ENCODE assay signal across 1 cellular context in the genomic region with DNA sequence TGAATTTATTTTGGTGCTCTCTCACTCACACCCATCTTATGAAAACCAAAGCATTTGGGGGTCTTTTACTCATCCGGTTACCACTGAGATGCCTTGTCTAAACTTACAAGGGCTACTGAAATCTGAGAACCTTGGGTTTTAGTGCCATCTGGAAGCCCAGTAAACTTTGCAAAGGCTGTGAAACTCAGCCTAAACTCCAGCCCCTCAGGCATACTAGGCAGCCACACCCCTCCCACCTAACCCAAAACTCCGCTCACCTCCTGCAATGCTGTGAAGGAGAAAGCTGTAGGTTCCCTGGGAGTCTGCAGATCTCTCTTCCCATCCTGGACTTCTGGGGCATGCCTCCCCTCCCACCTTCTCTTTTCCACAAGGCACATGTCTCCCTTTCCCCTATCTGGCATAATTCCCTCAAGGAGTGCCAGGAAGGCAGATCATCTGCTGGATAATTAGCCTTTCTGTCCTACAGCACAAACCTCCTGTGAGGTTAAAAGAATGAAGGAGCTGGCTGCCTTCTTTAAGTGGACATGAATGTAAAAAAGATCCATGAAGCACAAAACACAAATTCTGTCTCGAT.
TF ChIP-seq lines count a peak whose summit lies in the region.

No MANE protein-coding gene starts in this region.

TF ChIP-seq in GM23338, 12 proteins besides CTCF, POLR2A, EP300 and RAD21 (continued from another document):
- TF ChIP-seq, protein P1, sequence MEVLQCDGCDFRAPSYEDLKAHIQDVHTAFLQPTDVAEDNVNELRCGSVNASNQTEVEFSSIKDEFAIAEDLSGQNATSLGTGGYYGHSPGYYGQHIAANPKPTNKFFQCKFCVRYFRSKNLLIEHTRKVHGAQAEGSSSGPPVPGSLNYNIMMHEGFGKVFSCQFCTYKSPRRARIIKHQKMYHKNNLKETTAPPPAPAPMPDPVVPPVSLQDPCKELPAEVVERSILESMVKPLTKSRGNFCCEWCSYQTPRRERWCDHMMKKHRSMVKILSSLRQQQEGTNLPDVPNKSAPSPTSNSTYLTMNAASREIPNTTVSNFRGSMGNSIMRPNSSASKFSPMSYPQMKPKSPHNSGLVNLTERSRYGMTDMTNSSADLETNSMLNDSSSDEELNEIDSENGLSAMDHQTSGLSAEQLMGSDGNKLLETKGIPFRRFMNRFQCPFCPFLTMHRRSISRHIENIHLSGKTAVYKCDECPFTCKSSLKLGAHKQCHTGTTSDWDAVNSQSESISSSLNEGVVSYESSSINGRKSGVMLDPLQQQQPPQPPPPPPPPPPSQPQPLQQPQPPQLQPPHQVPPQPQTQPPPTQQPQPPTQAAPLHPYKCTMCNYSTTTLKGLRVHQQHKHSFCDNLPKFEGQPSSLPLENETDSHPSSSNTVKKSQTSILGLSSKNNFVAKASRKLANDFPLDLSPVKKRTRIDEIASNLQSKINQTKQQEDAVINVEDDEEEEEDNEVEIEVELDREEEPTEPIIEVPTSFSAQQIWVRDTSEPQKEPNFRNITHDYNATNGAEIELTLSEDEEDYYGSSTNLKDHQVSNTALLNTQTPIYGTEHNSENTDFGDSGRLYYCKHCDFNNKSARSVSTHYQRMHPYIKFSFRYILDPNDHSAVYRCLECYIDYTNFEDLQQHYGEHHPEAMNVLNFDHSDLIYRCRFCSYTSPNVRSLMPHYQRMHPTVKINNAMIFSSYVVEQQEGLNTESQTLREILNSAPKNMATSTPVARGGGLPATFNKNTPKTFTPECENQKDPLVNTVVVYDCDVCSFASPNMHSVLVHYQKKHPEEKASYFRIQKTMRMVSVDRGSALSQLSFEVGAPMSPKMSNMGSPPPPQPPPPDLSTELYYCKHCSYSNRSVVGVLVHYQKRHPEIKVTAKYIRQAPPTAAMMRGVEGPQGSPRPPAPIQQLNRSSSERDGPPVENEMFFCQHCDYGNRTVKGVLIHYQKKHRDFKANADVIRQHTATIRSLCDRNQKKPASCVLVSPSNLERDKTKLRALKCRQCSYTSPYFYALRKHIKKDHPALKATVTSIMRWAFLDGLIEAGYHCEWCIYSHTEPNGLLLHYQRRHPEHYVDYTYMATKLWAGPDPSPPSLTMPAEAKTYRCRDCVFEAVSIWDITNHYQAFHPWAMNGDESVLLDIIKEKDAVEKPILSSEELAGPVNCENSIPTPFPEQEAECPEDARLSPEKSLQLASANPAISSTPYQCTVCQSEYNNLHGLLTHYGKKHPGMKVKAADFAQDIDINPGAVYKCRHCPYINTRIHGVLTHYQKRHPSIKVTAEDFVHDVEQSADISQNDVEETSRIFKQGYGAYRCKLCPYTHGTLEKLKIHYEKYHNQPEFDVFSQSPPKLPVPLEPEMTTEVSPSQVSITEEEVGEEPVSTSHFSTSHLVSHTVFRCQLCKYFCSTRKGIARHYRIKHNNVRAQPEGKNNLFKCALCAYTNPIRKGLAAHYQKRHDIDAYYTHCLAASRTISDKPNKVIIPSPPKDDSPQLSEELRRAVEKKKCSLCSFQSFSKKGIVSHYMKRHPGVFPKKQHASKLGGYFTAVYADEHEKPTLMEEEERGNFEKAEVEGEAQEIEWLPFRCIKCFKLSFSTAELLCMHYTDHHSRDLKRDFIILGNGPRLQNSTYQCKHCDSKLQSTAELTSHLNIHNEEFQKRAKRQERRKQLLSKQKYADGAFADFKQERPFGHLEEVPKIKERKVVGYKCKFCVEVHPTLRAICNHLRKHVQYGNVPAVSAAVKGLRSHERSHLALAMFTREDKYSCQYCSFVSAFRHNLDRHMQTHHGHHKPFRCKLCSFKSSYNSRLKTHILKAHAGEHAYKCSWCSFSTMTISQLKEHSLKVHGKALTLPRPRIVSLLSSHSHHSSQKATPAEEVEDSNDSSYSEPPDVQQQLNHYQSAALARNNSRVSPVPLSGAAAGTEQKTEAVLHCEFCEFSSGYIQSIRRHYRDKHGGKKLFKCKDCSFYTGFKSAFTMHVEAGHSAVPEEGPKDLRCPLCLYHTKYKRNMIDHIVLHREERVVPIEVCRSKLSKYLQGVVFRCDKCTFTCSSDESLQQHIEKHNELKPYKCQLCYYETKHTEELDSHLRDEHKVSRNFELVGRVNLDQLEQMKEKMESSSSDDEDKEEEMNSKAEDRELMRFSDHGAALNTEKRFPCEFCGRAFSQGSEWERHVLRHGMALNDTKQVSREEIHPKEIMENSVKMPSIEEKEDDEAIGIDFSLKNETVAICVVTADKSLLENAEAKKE (CRISPR knock-in tag; IDR thresholded peaks at IDR 0.05), result no peak
- TF ChIP-seq EZH2 (IDR thresholded peaks at IDR 0.05; ENCODE audit: low read depth, unreplicated experiment), result no peak
- no peak for TF ChIP-seq STAT1 (IDR thresholded peaks at IDR 0.05; ENCODE audit: unreplicated experiment)
- TF ChIP-seq NANOG (IDR thresholded peaks at IDR 0.05; ENCODE audit: borderline replicate concordance), result no peak
- TF ChIP-seq POLR2AphosphoS5 (IDR thresholded peaks at IDR 0.05; ENCODE audit: low read depth), result no peak
- TF ChIP-seq, protein P2, sequence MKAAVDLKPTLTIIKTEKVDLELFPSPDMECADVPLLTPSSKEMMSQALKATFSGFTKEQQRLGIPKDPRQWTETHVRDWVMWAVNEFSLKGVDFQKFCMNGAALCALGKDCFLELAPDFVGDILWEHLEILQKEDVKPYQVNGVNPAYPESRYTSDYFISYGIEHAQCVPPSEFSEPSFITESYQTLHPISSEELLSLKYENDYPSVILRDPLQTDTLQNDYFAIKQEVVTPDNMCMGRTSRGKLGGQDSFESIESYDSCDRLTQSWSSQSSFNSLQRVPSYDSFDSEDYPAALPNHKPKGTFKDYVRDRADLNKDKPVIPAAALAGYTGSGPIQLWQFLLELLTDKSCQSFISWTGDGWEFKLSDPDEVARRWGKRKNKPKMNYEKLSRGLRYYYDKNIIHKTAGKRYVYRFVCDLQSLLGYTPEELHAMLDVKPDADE (IDR thresholded peaks at IDR 0.05), result no peak
- TF ChIP-seq CREB1 (CRISPR knock-in tag; IDR thresholded peaks at IDR 0.05; ENCODE audit: low read depth), result no peak
- TF ChIP-seq ZNF331 (CRISPR knock-in tag; IDR thresholded peaks at IDR 0.05; ENCODE audit: low read depth), result no peak
- no peak for TF ChIP-seq ZNF114 (CRISPR knock-in tag; IDR thresholded peaks at IDR 0.05)
- no peak for TF ChIP-seq EZH2phosphoT487 (IDR thresholded peaks at IDR 0.05; ENCODE audit: unreplicated experiment)
- TF ChIP-seq, protein P3, sequence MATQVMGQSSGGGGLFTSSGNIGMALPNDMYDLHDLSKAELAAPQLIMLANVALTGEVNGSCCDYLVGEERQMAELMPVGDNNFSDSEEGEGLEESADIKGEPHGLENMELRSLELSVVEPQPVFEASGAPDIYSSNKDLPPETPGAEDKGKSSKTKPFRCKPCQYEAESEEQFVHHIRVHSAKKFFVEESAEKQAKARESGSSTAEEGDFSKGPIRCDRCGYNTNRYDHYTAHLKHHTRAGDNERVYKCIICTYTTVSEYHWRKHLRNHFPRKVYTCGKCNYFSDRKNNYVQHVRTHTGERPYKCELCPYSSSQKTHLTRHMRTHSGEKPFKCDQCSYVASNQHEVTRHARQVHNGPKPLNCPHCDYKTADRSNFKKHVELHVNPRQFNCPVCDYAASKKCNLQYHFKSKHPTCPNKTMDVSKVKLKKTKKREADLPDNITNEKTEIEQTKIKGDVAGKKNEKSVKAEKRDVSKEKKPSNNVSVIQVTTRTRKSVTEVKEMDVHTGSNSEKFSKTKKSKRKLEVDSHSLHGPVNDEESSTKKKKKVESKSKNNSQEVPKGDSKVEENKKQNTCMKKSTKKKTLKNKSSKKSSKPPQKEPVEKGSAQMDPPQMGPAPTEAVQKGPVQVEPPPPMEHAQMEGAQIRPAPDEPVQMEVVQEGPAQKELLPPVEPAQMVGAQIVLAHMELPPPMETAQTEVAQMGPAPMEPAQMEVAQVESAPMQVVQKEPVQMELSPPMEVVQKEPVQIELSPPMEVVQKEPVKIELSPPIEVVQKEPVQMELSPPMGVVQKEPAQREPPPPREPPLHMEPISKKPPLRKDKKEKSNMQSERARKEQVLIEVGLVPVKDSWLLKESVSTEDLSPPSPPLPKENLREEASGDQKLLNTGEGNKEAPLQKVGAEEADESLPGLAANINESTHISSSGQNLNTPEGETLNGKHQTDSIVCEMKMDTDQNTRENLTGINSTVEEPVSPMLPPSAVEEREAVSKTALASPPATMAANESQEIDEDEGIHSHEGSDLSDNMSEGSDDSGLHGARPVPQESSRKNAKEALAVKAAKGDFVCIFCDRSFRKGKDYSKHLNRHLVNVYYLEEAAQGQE (IDR thresholded peaks at IDR 0.05; ENCODE audit: unreplicated experiment), result no peak
